Comparison of ENCODE assay signal across 26 cellular contexts in genomic region chr3:194079702-194080172, GRCh38. TPM values are rescaled to one million over a fixed set of nuclear protein-coding genes. Genes with fewer than 3 reads are reported as not detected.
"Had no signal": no experiment of that assay in that cellular context is flagged by ENCODE, and none has a peak within 500 bp of the region (broad histone marks: within the 10 kb centered on the region; RNA-seq: fewer than 3 reads in every experiment).

No MANE protein-coding gene starts in this region.

- H3K4me3 Mint-ChIP-seq: activated CD4-positive, alpha-beta T cell treated with anti-CD3 and anti-CD28 coated beads for 36 hours; activated naive CD8-positive, alpha-beta T cell; activated T-cell treated with anti-CD3 and anti-CD28 coated beads, Interleukin-2, amount 50 U/mL, for 24 hours; effector memory CD8-positive, alpha-beta T cell; mesothelial cell of epicardium; naive thymus-derived CD8-positive, alpha-beta T cell; stimulated activated effector memory CD8-positive, alpha-beta T cell treated with anti-CD3 and anti-CD28 coated beads, Interleukin-12 subunit alpha, Interleukin-12 subunit beta, amount 100 ng/mL, for 72 hours; stimulated activated naive CD8-positive, alpha-beta T cell treated with anti-CD3 and anti-CD28 coated beads, Interleukin-15, amount 100 ng/mL, for 72 hours; WTC11 had no signal

- H3K27ac ChIP-seq: adrenal gland, esophagus muscularis mucosa, hepatocyte, tibial artery had no signal

- DNase-seq: activated CD4-positive, alpha-beta T cell treated with anti-CD3 and anti-CD28 coated beads for 36 hours; activated CD4-positive, alpha-beta T cell treated with anti-CD3 and anti-CD28 coated beads, Interleukin-2, amount 50 U/mL, for 4 hours; activated CD8-positive, alpha-beta memory T cell treated with anti-CD3 and anti-CD28 coated beads, Interleukin-2, amount 50 U/mL, for 4 hours; activated naive CD4-positive, alpha-beta T cell; activated T-cell treated with anti-CD3 and anti-CD28 coated beads, Interleukin-2, amount 50 U/mL, for 24 hours; adrenal gland; central memory CD4-positive, alpha-beta T cell; effector memory CD8-positive, alpha-beta T cell; glutamatergic neuron; kidney glomerular epithelial cell; left ventricle myocardium superior; mammary epithelial cell; naive thymus-derived CD8-positive, alpha-beta T cell; occipital lobe; small intestine; stimulated activated CD4-positive, alpha-beta T cell treated with anti-CD3 and anti-CD28 coated beads, Interleukin-2, amount 100 ng/mL, for 24 hours; stimulated activated naive CD8-positive, alpha-beta T cell treated with anti-CD3 and anti-CD28 coated beads, Interleukin-15, amount 100 ng/mL, for 72 hours; tibial artery had no signal

- H3K27ac Mint-ChIP-seq: activated CD4-positive, alpha-beta T cell treated with anti-CD3 and anti-CD28 coated beads for 36 hours; activated naive CD8-positive, alpha-beta T cell; activated T-cell treated with anti-CD3 and anti-CD28 coated beads, Interleukin-2, amount 50 U/mL, for 24 hours; activated T-helper 2 cell treated with anti-CD3 and anti-CD28 coated beads, Interferon-gamma antibody, Interleukin-2, Interleukin-4, amounts not matched to agents 10 μg/mL and 5 μg/mL and 100 μg/mL, durations not matched to agents 14 hours and 24 hours and 36 hours; effector memory CD8-positive, alpha-beta T cell; mesothelial cell of epicardium; naive thymus-derived CD8-positive, alpha-beta T cell; stimulated activated effector memory CD8-positive, alpha-beta T cell treated with anti-CD3 and anti-CD28 coated beads, Interleukin-12 subunit alpha, Interleukin-12 subunit beta, amount 100 ng/mL, for 72 hours; stimulated activated naive CD8-positive, alpha-beta T cell treated with anti-CD3 and anti-CD28 coated beads, Interleukin-15, amount 100 ng/mL, for 72 hours; WTC11 had no signal

- H3K36me3 Mint-ChIP-seq: activated naive CD8-positive, alpha-beta T cell; mesothelial cell of epicardium; naive thymus-derived CD8-positive, alpha-beta T cell; stimulated activated effector memory CD8-positive, alpha-beta T cell treated with anti-CD3 and anti-CD28 coated beads, Interleukin-12 subunit alpha, Interleukin-12 subunit beta, amount 100 ng/mL, for 72 hours; WTC11 had no signal

- H3K4me3 ChIP-seq: adrenal gland, esophagus muscularis mucosa, hepatocyte, tibial artery had no signal

- ATAC-seq: activated CD4-positive, alpha-beta T cell treated with anti-CD3 and anti-CD28 coated beads for 36 hours; effector memory CD8-positive, alpha-beta T cell; left ventricle myocardium superior; naive thymus-derived CD8-positive, alpha-beta T cell; sciatic nerve; stimulated activated effector memory CD8-positive, alpha-beta T cell treated with anti-CD3 and anti-CD28 coated beads, Interleukin-12 subunit alpha, Interleukin-12 subunit beta, amount 100 ng/mL, for 72 hours; stimulated activated naive CD8-positive, alpha-beta T cell treated with anti-CD3 and anti-CD28 coated beads, Interleukin-15, amount 100 ng/mL, for 72 hours had no signal

- H3K9me3 ChIP-seq: adrenal gland, esophagus muscularis mucosa, tibial artery had no signal

- H3K9me3 Mint-ChIP-seq: activated T-cell treated with anti-CD3 and anti-CD28 coated beads, Interleukin-2, amount 50 U/mL, for 24 hours; activated T-helper 2 cell treated with anti-CD3 and anti-CD28 coated beads, Interferon-gamma antibody, Interleukin-2, Interleukin-4, amounts not matched to agents 10 μg/mL and 5 μg/mL and 100 μg/mL, durations not matched to agents 14 hours and 24 hours and 36 hours; effector memory CD8-positive, alpha-beta T cell; mesothelial cell of epicardium; naive thymus-derived CD8-positive, alpha-beta T cell; stimulated activated effector memory CD8-positive, alpha-beta T cell treated with anti-CD3 and anti-CD28 coated beads, Interleukin-12 subunit alpha, Interleukin-12 subunit beta, amount 100 ng/mL, for 72 hours; stimulated activated naive CD8-positive, alpha-beta T cell treated with anti-CD3 and anti-CD28 coated beads, Interleukin-15, amount 100 ng/mL, for 72 hours; WTC11 had no signal

- H3K27me3 ChIP-seq: adrenal gland, esophagus muscularis mucosa, hepatocyte had no signal

- H3K36me3 ChIP-seq: adrenal gland, esophagus muscularis mucosa, tibial artery had no signal

RNA-seq across cellular contexts. Expression of gene HES1, which starts 56.2 kb away (rescaled TPM):
- total RNA-seq: naive thymus-derived CD8-positive, alpha-beta T cell had no signal
- polyA plus RNA-seq: naive thymus-derived CD8-positive, alpha-beta T cell had no signal
